Comparison of ENCODE assay signal across 1 cellular context in genomic region chr2:110832740-110833139, GRCh38.
TF ChIP-seq lines count a peak whose summit lies in the region.

No MANE protein-coding gene starts in this region.

TF ChIP-seq in GM23338, 12 proteins besides CTCF, POLR2A, EP300 and RAD21 (continued from another document):
- no peak for TF ChIP-seq ZNF462 (CRISPR knock-in tag; IDR thresholded peaks at IDR 0.05)
